Comparison of ENCODE assay signal across 11 cellular contexts in genomic region chr12:13982010-13982409, GRCh38. TPM values are rescaled to one million over a fixed set of nuclear protein-coding genes. Genes with fewer than 3 reads are reported as not detected.
DNase-seq lines count a peak whose midpoint lies in the region; ATAC-seq and TF ChIP-seq lines count a peak whose summit lies in the region.
"Had no signal": no experiment of that assay in that cellular context is flagged by ENCODE, and none has a peak within 500 bp of the region (broad histone marks: within the 10 kb centered on the region; RNA-seq: fewer than 3 reads in every experiment).

No MANE protein-coding gene starts in this region.

- TF ChIP-seq CTCF in HEK293 (tag by site-specific recombination; IDR thresholded peaks at IDR 0.05) (no peak), osteocyte (IDR thresholded peaks at IDR 0.05) (peak; percentile 14), left lung (IDR thresholded peaks at IDR 0.05) (no peak)

- peaks cover 17% of the 10 kb centered on the region for H3K4me1 Mint-ChIP-seq in osteocyte (ENCODE audit: unreplicated experiment)

- H3K27me3 Mint-ChIP-seq in osteocyte (ENCODE audit: unreplicated experiment) = peaks cover 48% of the 10 kb centered on the region

- no peaks in the 10 kb centered on the region for H3K4me1 ChIP-seq in HEK293 (ENCODE audit: control insufficient read depth, insufficient read depth, low read length)
- peaks cover 7 to 10% of the 10 kb centered on the region in 2 donors for H3K4me1 ChIP-seq in left lung

- H3K27me3 ChIP-seq in left lung = peaks cover 43 to 87% of the 10 kb centered on the region in 2 donors
- H3K27me3 ChIP-seq: ovary had no signal

- no peaks in the 10 kb centered on the region for H3K36me3 ChIP-seq in HEK293 (ENCODE audit: control insufficient read depth in 2 of 2, insufficient read depth in 1 of 2, low read length in 2 of 2)
- no peaks in the 10 kb centered on the region for H3K36me3 ChIP-seq in left lung
- H3K36me3 ChIP-seq: ovary had no signal

- H3K4me3 Mint-ChIP-seq in osteocyte (ENCODE audit: unreplicated experiment) = no peak overlapping the region
- H3K4me3 Mint-ChIP-seq: stimulated activated effector memory CD8-positive, alpha-beta T cell treated with anti-CD3 and anti-CD28 coated beads, Interleukin-12 subunit alpha, Interleukin-12 subunit beta, amount 100 ng/mL, for 72 hours had no signal

- peak; percentile 11 for DNase-seq in NCI-H146 (lab: John Stamatoyannopoulos, UW)
- no peak for DNase-seq in NCI-H146 treated with DMSO at 0.1 percent for 48 hours (lab: John Stamatoyannopoulos, UW; ENCODE audit: unreplicated experiment)
- DNase-seq in ecto neural progenitor cell (ENCODE audit: low spot score) = peak; percentile 93
- DNase-seq in osteocyte (ENCODE audit: extremely low spot score, unreplicated experiment) = no peak
- DNase-seq in SKM-1 (lab: John Stamatoyannopoulos, UW; ENCODE audit: unreplicated experiment) = no peak
- DNase-seq in left lung = no peak

- no peak overlapping the region for H3K27ac Mint-ChIP-seq in osteocyte (ENCODE audit: unreplicated experiment)
- H3K27ac Mint-ChIP-seq: stimulated activated effector memory CD8-positive, alpha-beta T cell treated with anti-CD3 and anti-CD28 coated beads, Interleukin-12 subunit alpha, Interleukin-12 subunit beta, amount 100 ng/mL, for 72 hours had no signal

- POLR2A ChIA-PET in HEK293 (lab: Yijun Ruan, JAX) = no interaction called here

- CTCF ChIA-PET in HEK293 (lab: Yijun Ruan, JAX) = interaction anchor here (0.6 to 1.9 kb wide), 26 partner anchors 9 to 675 kb away, joined by 3 to 10 read pairs (median 4); no protein-coding TSS in a partner anchor

- H3K4me3 ChIP-seq in HEK293 (ENCODE audit: low read depth, low read length) (peak overlapping the region; percentile 41), left lung (no peak overlapping the region)

- ATAC-seq in HG02885 (IDR thresholded peaks at IDR 0.05; ENCODE audit: poor library complexity, unreplicated experiment) (no peak), left lung (no peak)
- ATAC-seq: stimulated activated effector memory CD8-positive, alpha-beta T cell treated with anti-CD3 and anti-CD28 coated beads, Interleukin-12 subunit alpha, Interleukin-12 subunit beta, amount 100 ng/mL, for 72 hours had no signal

- peaks cover 2% of the 10 kb centered on the region for H3K36me3 Mint-ChIP-seq in osteocyte (ENCODE audit: unreplicated experiment)
- H3K36me3 Mint-ChIP-seq: stimulated activated effector memory CD8-positive, alpha-beta T cell treated with anti-CD3 and anti-CD28 coated beads, Interleukin-12 subunit alpha, Interleukin-12 subunit beta, amount 100 ng/mL, for 72 hours had no signal

- H3K9me3 ChIP-seq in HEK293 (ENCODE audit: control insufficient read depth, insufficient read depth, low read depth, low read length) (no peaks in the 10 kb centered on the region), left lung (no peaks in the 10 kb centered on the region)
- H3K9me3 ChIP-seq: ovary had no signal

- no peaks in the 10 kb centered on the region for H3K9me3 Mint-ChIP-seq in osteocyte (ENCODE audit: unreplicated experiment)

- intact Hi-C loops in left lung (cut with DNase I) = no loop called here

- H3K27ac ChIP-seq in HEK293 (ENCODE audit: extremely low read depth, low read depth, low read length) = no peak overlapping the region
- H3K27ac ChIP-seq in left lung = no peak overlapping the region
- H3K27ac ChIP-seq: ovary had no signal

TF ChIP-seq in HEK293, 187 proteins besides CTCF, POLR2A, EP300 and RAD21:
- no peak for TF ChIP-seq TRIM28 (IDR thresholded peaks at IDR 0.05; ENCODE audit: borderline replicate concordance, low read length)
- TF ChIP-seq TCF7L2 (IDR thresholded peaks at IDR 0.05; ENCODE audit: borderline replicate concordance, low read depth, low read length) = no peak
- no peak for TF ChIP-seq ZNF423 (tag by site-specific recombination; IDR thresholded peaks at IDR 0.05)
- no peak for TF ChIP-seq ZNF510 (tag by site-specific recombination; IDR thresholded peaks at IDR 0.05; ENCODE audit: insufficient replicate concordance)
- no peak for TF ChIP-seq ZNF704 (tag by site-specific recombination; IDR thresholded peaks at IDR 0.05)
- no peak for TF ChIP-seq ZNF391 (tag by site-specific recombination; IDR thresholded peaks at IDR 0.05; ENCODE audit: borderline replicate concordance, low read depth)
- no peak for TF ChIP-seq BCL11B (tag by site-specific recombination; IDR thresholded peaks at IDR 0.05; ENCODE audit: low read depth)

RNA-seq across cellular contexts. Expression of gene GRIN2B, which starts 0.6 kb away (rescaled TPM):
- total RNA-seq in osteocyte (not detected in 2 replicates), left lung (under 1 TPM; 0.17 to 0.31 TPM)
- total RNA-seq: endothelial cell of umbilical vein had no signal

Comparison
In these comparisons a context has a peak if more than half of its experiments do, and no peak if none do; other contexts are left out.
1. DNase-seq: peak in NCI-H146 (single experiment) and ecto neural progenitor cell (single experiment); none in NCI-H146 treated with DMSO at 0.1 percent for 48 hours (single experiment), osteocyte (single experiment), SKM-1 (single experiment) and left lung (0 of 2).